ENCODE assay signal across 11 cellular contexts in genomic region chr10:9301148-9301547, GRCh38.
DNase-seq lines count a peak whose midpoint lies in the region; ATAC-seq and TF ChIP-seq lines count a peak whose summit lies in the region.
"Had no signal": no experiment of that assay in that cellular context is flagged by ENCODE, and none has a peak within 500 bp of the region (broad histone marks: within the 10 kb centered on the region; RNA-seq: fewer than 3 reads in every experiment).

No MANE protein-coding gene starts in this region.

- no peaks in the 10 kb centered on the region for H3K9me3 Mint-ChIP-seq in neural crest cell

- no peaks in the 10 kb centered on the region for H3K79me2 ChIP-seq in DOHH2 (ENCODE audit: control insufficient read depth, low read length)

- H3F3A ChIP-seq in DOHH2 (ENCODE audit: control insufficient read depth, insufficient read depth): no peaks in the 10 kb centered on the region

- H3K36me3 ChIP-seq in DOHH2 (ENCODE audit: control insufficient read depth, low read length) (no peaks in the 10 kb centered on the region), mucosa of descending colon (ENCODE audit: low read depth) (no peaks in the 10 kb centered on the region)
- H3K36me3 ChIP-seq: spleen had no signal

- no peak overlapping the region for H3K4me2 ChIP-seq in DOHH2 (ENCODE audit: low read length)

- no peaks in the 10 kb centered on the region for H3K4me1 ChIP-seq in DOHH2 (ENCODE audit: control insufficient read depth, low read length)
- H3K4me1 ChIP-seq in mucosa of descending colon (ENCODE audit: low read depth): no peaks in the 10 kb centered on the region
- H3K4me1 ChIP-seq: spleen had no signal

- peak; percentile 1 for DNase-seq in NCI-H460 (ENCODE audit: extremely low read depth, low read depth)
- peak; percentile 43 for DNase-seq in cerebellar cortex (ENCODE audit: low spot score)
- no peak for DNase-seq in neural crest cell (ENCODE audit: low read depth, low spot score)
- DNase-seq in stimulated activated CD4-positive, alpha-beta T cell treated with anti-CD3 and anti-CD28 coated beads, Interleukin-4, amount 100 ng/mL, for 24 hours: no peak
- DNase-seq in stimulated activated naive CD4-positive, alpha-beta T cell (lab: John Stamatoyannopoulos, UW): no peak
- no peak for DNase-seq in mucosa of descending colon
- no peak for DNase-seq in putamen (ENCODE audit: low spot score)
- DNase-seq: activated naive CD4-positive, alpha-beta T cell treated with anti-CD3 and anti-CD28 coated beads, Interleukin-2, amount 50 U/mL, for 16 hours; spleen; stimulated activated naive CD8-positive, alpha-beta T cell treated with anti-CD3 and anti-CD28 coated beads, Interleukin-15, Interleukin-2, amounts not matched to agents 100 U/mL and 50 U/mL, for 24 hours had no signal

- H3K4me3 Mint-ChIP-seq in neural crest cell: no peak overlapping the region

- H3K27me3 Mint-ChIP-seq in neural crest cell (ENCODE audit: low read depth): peaks cover 30% of the 10 kb centered on the region

- H3K9me3 ChIP-seq in DOHH2 (ENCODE audit: control insufficient read depth, insufficient read depth, low read length): no peaks in the 10 kb centered on the region
- H3K9me3 ChIP-seq in mucosa of descending colon: no peaks in the 10 kb centered on the region
- H3K9me3 ChIP-seq: spleen had no signal

- no peak overlapping the region for H3K27ac ChIP-seq in DOHH2 (ENCODE audit: low read depth, low read length)
- H3K27ac ChIP-seq: spleen had no signal

- peaks cover 8% of the 10 kb centered on the region for H3K4me1 Mint-ChIP-seq in neural crest cell

- no peaks in the 10 kb centered on the region for H4K20me1 ChIP-seq in DOHH2 (ENCODE audit: control insufficient read depth, insufficient read depth, low read depth, low read length)

- no peak for ATAC-seq in mucosa of descending colon
- ATAC-seq: stimulated activated naive CD8-positive, alpha-beta T cell treated with anti-CD3 and anti-CD28 coated beads, Interleukin-15, Interleukin-2, amounts not matched to agents 100 U/mL and 50 U/mL, for 24 hours had no signal

- H3K4me3 ChIP-seq in DOHH2 (ENCODE audit: low read length) (no peak overlapping the region), mucosa of descending colon (no peak overlapping the region)
- H3K4me3 ChIP-seq: spleen had no signal

- no peaks in the 10 kb centered on the region; the same call in 1 of the 2 replicates for H3K27me3 ChIP-seq in DOHH2 (ENCODE audit: control insufficient read depth, low read length)
- H3K27me3 ChIP-seq: spleen had no signal

- no peaks in the 10 kb centered on the region for H3K9me2 ChIP-seq in DOHH2 (replicated peaks; ENCODE audit: control insufficient read depth, low read length)

- H3K36me3 Mint-ChIP-seq in neural crest cell (ENCODE audit: low read depth): no peaks in the 10 kb centered on the region

- H3K27ac Mint-ChIP-seq in neural crest cell (ENCODE audit: unreplicated experiment): no peak overlapping the region

- intact Hi-C loops in mucosa of descending colon (cut with DNase I, micrococcal nuclease): no loop called here

- peak; percentile 36 for TF ChIP-seq CTCF in DOHH2 (IDR thresholded peaks at IDR 0.05; ENCODE audit: low read depth, low read length, poor library complexity, severe bottlenecking)
- TF ChIP-seq CTCF in neural crest cell (conservative IDR thresholded peaks at IDR 0.05): peak; percentile 66
- TF ChIP-seq CTCF in mucosa of descending colon (IDR thresholded peaks at IDR 0.05): no peak

Comparison
In these comparisons a context has a peak if more than half of its experiments do, and no peak if none do; other contexts are left out.
1. DNase-seq: peak in NCI-H460 (single experiment) and cerebellar cortex (single experiment); none in neural crest cell (single experiment), stimulated activated CD4-positive, alpha-beta T cell treated with anti-CD3 and anti-CD28 coated beads, Interleukin-4, amount 100 ng/mL, for 24 hours (single experiment), stimulated activated naive CD4-positive, alpha-beta T cell (0 of 6), mucosa of descending colon (0 of 3) and putamen (single experiment).